ENCODE assay signal across 13 cellular contexts in genomic region chr2:1538663-1539062, GRCh38.
DNase-seq lines count a peak whose midpoint lies in the region; ATAC-seq and TF ChIP-seq lines count a peak whose summit lies in the region.
"Had no signal": no experiment of that assay in that cellular context is flagged by ENCODE, and none has a peak within 500 bp of the region (broad histone marks: within the 10 kb centered on the region; RNA-seq: fewer than 3 reads in every experiment).

No MANE protein-coding gene starts in this region.

- no peaks in the 10 kb centered on the region for H3K36me3 Mint-ChIP-seq in neural progenitor cell

- in situ Hi-C loops in astrocyte of the cerebellum (cut with HindIII; ENCODE audit: low sequenced_read_pairs), result no loop called here

- no peaks in the 10 kb centered on the region for H3K36me3 ChIP-seq in MG63
- H3K36me3 ChIP-seq in neural progenitor cell, result no peaks in the 10 kb centered on the region
- no peaks in the 10 kb centered on the region for H3K36me3 ChIP-seq in vagina
- H3K36me3 ChIP-seq: colonic mucosa, neutrophil, thoracic aorta had no signal

- no peaks in the 10 kb centered on the region for H3K79me2 ChIP-seq in neural progenitor cell (ENCODE audit: low read depth)

- H3K4me1 ChIP-seq in neural progenitor cell (no peaks in the 10 kb centered on the region), vagina (no peaks in the 10 kb centered on the region)
- H3K4me1 ChIP-seq: colonic mucosa had no signal

- DNase-seq in NCI-H82 (lab: John Stamatoyannopoulos, UW), result peak; percentile 30
- no peak for DNase-seq in NCI-H82 treated with DMSO at 0.1 percent for 48 hours (lab: John Stamatoyannopoulos, UW; ENCODE audit: unreplicated experiment)
- DNase-seq in MG63, result peak; percentile 30
- no peak for DNase-seq in astrocyte of the cerebellum (ENCODE audit: low read depth)
- DNase-seq in neural progenitor cell (ENCODE audit: low spot score), result peak; percentile 72
- DNase-seq in vagina (ENCODE audit: extremely low spot score in 2 of 2), result no peak
- DNase-seq: C1 segment of cervical spinal cord, colonic mucosa had no signal

- peak; percentile 45 for TF ChIP-seq CTCF in astrocyte of the cerebellum (IDR thresholded peaks at IDR 0.05; ENCODE audit: low read depth, low read length, missing control alignments)
- peak; percentile 59 for TF ChIP-seq CTCF in neural progenitor cell (IDR thresholded peaks at IDR 0.05)
- no peak for TF ChIP-seq CTCF in vagina (IDR thresholded peaks at IDR 0.05)

- no peaks in the 10 kb centered on the region for H3K9me3 Mint-ChIP-seq in neural progenitor cell

- no peak for ATAC-seq in HG03175 (IDR thresholded peaks at IDR 0.05; ENCODE audit: unreplicated experiment)
- no peak for ATAC-seq in HG03565 (IDR thresholded peaks at IDR 0.05; ENCODE audit: unreplicated experiment)

- peaks cover 9% of the 10 kb centered on the region for H3K27me3 Mint-ChIP-seq in neural progenitor cell (ENCODE audit: insufficient read depth, low read depth)

- H3K27ac Mint-ChIP-seq in neural progenitor cell, result no peak overlapping the region

- H3F3A ChIP-seq in neural progenitor cell (ENCODE audit: low read depth), result no peaks in the 10 kb centered on the region

- H3K27ac ChIP-seq in neural progenitor cell (no peak overlapping the region), vagina (no peak overlapping the region)
- H3K27ac ChIP-seq: colonic mucosa, neutrophil, SK-N-MC, thoracic aorta had no signal

- no peak overlapping the region for H3K9ac ChIP-seq in neural progenitor cell

- TF ChIP-seq POLR2A in vagina (IDR thresholded peaks at IDR 0.05), result no peak

- H3K27me3 ChIP-seq in MG63, result no peaks in the 10 kb centered on the region
- no peaks in the 10 kb centered on the region for H3K27me3 ChIP-seq in neural progenitor cell
- H3K27me3 ChIP-seq in vagina, result no peaks in the 10 kb centered on the region
- H3K27me3 ChIP-seq: colonic mucosa, neutrophil had no signal

- no peak overlapping the region for H3K4me3 Mint-ChIP-seq in neural progenitor cell

- H2AFZ ChIP-seq in neural progenitor cell (replicated peaks), result no peak overlapping the region

- H3K9me3 ChIP-seq in MG63, result no peaks in the 10 kb centered on the region
- H3K9me3 ChIP-seq in neural progenitor cell (ENCODE audit: low read depth), result no peaks in the 10 kb centered on the region
- H3K9me3 ChIP-seq in vagina, result no peaks in the 10 kb centered on the region
- H3K9me3 ChIP-seq: colonic mucosa, neutrophil, thoracic aorta had no signal

- intact Hi-C loops in vagina (cut with DNase I), result no loop called here

- peaks cover 14% of the 10 kb centered on the region for H3K4me1 Mint-ChIP-seq in neural progenitor cell

- no peaks in the 10 kb centered on the region for H4K20me1 ChIP-seq in neural progenitor cell (ENCODE audit: low read depth)

- no peak overlapping the region for H3K4me3 ChIP-seq in MG63
- no peak overlapping the region for H3K4me3 ChIP-seq in astrocyte of the cerebellum (ENCODE audit: low read depth, low read length)
- H3K4me3 ChIP-seq in neural progenitor cell, result no peak overlapping the region
- no peak overlapping the region for H3K4me3 ChIP-seq in vagina
- H3K4me3 ChIP-seq: colonic mucosa, SK-N-MC, thoracic aorta had no signal

- no peak overlapping the region for H3K4me2 ChIP-seq in neural progenitor cell

Comparison
In these comparisons a context has a peak if more than half of its experiments do, and no peak if none do; other contexts are left out.
1. DNase-seq: peak in NCI-H82 (single experiment), MG63 (single experiment) and neural progenitor cell (single experiment); none in NCI-H82 treated with DMSO at 0.1 percent for 48 hours (single experiment), astrocyte of the cerebellum (single experiment) and vagina (0 of 2).
2. CTCF ChIP-seq: peak in astrocyte of the cerebellum (single experiment) and neural progenitor cell (single experiment); none in vagina (0 of 3).